In the genomic region with DNA sequence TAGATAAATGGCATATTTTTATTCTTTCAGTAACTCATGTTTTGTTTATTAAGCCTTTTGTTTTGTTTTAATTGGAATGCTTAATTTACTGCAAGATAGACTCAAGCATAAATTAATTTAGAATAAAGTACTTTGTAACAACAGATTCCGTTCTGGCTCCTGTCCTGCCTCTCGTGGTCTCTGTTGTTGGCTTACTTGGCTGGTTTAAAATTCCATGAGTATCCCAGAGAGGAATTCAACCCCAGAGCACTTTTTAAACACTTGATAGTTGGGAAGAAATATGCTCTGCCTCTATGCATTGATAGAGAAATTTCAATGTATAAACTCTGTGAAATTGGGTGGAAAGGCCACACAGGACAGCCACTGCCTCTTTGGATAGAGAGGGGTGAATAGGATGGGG, we compare ENCODE assay signal across 13 cellular contexts.
A peak's percentile ranks its signal among the peaks of the same experiment; 100 is the strongest.
DNase-seq lines count a peak whose midpoint lies in the region; FAIRE-seq and TF ChIP-seq lines count a peak whose summit lies in the region.
"Had no signal": no experiment of that assay in that cellular context is flagged by ENCODE, and none has a peak within 500 bp of the region (broad histone marks: within the 10 kb centered on the region; RNA-seq: fewer than 3 reads in every experiment).

No MANE protein-coding gene starts in this region.

- dilution Hi-C loops in endothelial cell of umbilical vein (cut with MboI; ENCODE audit: extremely low pct_ligation_motif_present, low sequenced_read_pairs), result no loop called here

- no peak overlapping the region for H3K4me3 Mint-ChIP-seq in activated naive CD4-positive, alpha-beta T cell treated with anti-CD3 and anti-CD28 coated beads for 36 hours
- H3K4me3 Mint-ChIP-seq: stimulated activated naive CD8-positive, alpha-beta T cell treated with anti-CD3 and anti-CD28 coated beads, Interleukin-15, Interleukin-2, amounts not matched to agents 100 ng/mL and 50 ng/mL, for 24 hours had no signal

- H3K27ac Mint-ChIP-seq in activated naive CD4-positive, alpha-beta T cell treated with anti-CD3 and anti-CD28 coated beads for 36 hours, result no peak overlapping the region
- H3K27ac Mint-ChIP-seq: activated T-helper 2 cell treated with anti-CD3 and anti-CD28 coated beads, Interferon-gamma antibody, Interleukin-2, Interleukin-4, amounts not matched to agents 10 μg/mL and 5 μg/mL and 100 μg/mL, durations not matched to agents 14 hours and 24 hours and 36 hours; stimulated activated naive CD8-positive, alpha-beta T cell treated with anti-CD3 and anti-CD28 coated beads, Interleukin-15, Interleukin-2, amounts not matched to agents 100 ng/mL and 50 ng/mL, for 24 hours had no signal

- WGBS in transverse colon (ENCODE audit: low coverage in 1 of 2), 2 donors, result 63 to 70% methylated on average over 2 of the region's 2 CpGs

- TF ChIP-seq POLR2A in endothelial cell of umbilical vein (IDR thresholded peaks at IDR 0.05; ENCODE audit: low read depth, low read length) (no peak), transverse colon (IDR thresholded peaks at IDR 0.05) (no peak)

- no peaks in the 10 kb centered on the region for H3K4me1 Mint-ChIP-seq in activated naive CD4-positive, alpha-beta T cell treated with anti-CD3 and anti-CD28 coated beads for 36 hours (ENCODE audit: low read depth)

- H3K4me2 ChIP-seq in endothelial cell of umbilical vein (ENCODE audit: insufficient read depth, low read length), result no peak overlapping the region

- H2AFZ ChIP-seq in endothelial cell of umbilical vein (ENCODE audit: low read depth, low read length), result no peak overlapping the region

- TF ChIP-seq EP300 in transverse colon (IDR thresholded peaks at IDR 0.05; ENCODE audit: low read depth), result no peak

- DNase-seq in RCC 7860 (ENCODE audit: low spot score), result no peak
- DNase-seq in endothelial cell of umbilical vein (ENCODE audit: low read depth, low spot score), result no peak
- peak; percentile 72 for DNase-seq in myocyte (ENCODE audit: low read depth)
- no peak for DNase-seq in transverse colon
- no peak for DNase-seq in activated naive CD4-positive, alpha-beta T cell treated with anti-CD3 and anti-CD28 coated beads for 36 hours
- no peak for DNase-seq in DMS53 (lab: John Stamatoyannopoulos, UW)
- no peak for DNase-seq in NCI-H748 treated with DMSO at 0.1 percent for 48 hours (lab: John Stamatoyannopoulos, UW)
- DNase-seq: activated CD4-positive, alpha-beta T cell treated with anti-CD3 and anti-CD28 coated beads, Interleukin-2, amount 50 U/mL, for 48 hours; NCI-H1048; NCI-H345; PC-3 had no signal

- H3K27ac ChIP-seq in endothelial cell of umbilical vein (ENCODE audit: insufficient read depth, low read depth, low read length) (no peak overlapping the region), transverse colon (peak overlapping the region; percentile 42 to 74 (median 58))

- intact Hi-C loops in endothelial cell of umbilical vein (cut with micrococcal nuclease), result no loop called here
- intact Hi-C loops in transverse colon (cut with DNase I; ENCODE audit: low total_unique reads), result no loop called here
- intact Hi-C loops in activated naive CD4-positive, alpha-beta T cell treated with anti-CD3 and anti-CD28 coated beads for 36 hours (cut with micrococcal nuclease), result no loop called here

- FAIRE-seq in RCC 7860 (lab: Jason Lieb, UNC) (peak; percentile 22), endothelial cell of umbilical vein (lab: Jason Lieb, UNC) (peak; percentile 4)

- no peaks in the 10 kb centered on the region for H3K4me1 ChIP-seq in endothelial cell of umbilical vein (ENCODE audit: control insufficient read depth, extremely low read depth, insufficient read depth, low read length)
- peaks cover 0 to 33% (median 16%) of the 10 kb centered on the region in 4 donors for H3K4me1 ChIP-seq in transverse colon

- H3K4me3 ChIP-seq in endothelial cell of umbilical vein (replicated peaks in 1 of 3; ENCODE audit: insufficient read depth in 1 of 3, low read depth in 1 of 3, low read length in 3 of 3) (no peak overlapping the region), transverse colon (no peak overlapping the region)

- H3K36me3 Mint-ChIP-seq in activated naive CD4-positive, alpha-beta T cell treated with anti-CD3 and anti-CD28 coated beads for 36 hours (ENCODE audit: low read depth), result no peaks in the 10 kb centered on the region

- H3K9me1 ChIP-seq in endothelial cell of umbilical vein (replicated peaks; ENCODE audit: control insufficient read depth, extremely low read depth, insufficient read depth, low read length), result no peaks in the 10 kb centered on the region

- H3K27me3 Mint-ChIP-seq in activated naive CD4-positive, alpha-beta T cell treated with anti-CD3 and anti-CD28 coated beads for 36 hours (ENCODE audit: low read depth), result no peaks in the 10 kb centered on the region
- H3K27me3 Mint-ChIP-seq: stimulated activated naive CD8-positive, alpha-beta T cell treated with anti-CD3 and anti-CD28 coated beads, Interleukin-15, Interleukin-2, amounts not matched to agents 100 ng/mL and 50 ng/mL, for 24 hours had no signal

- POLR2A ChIA-PET in endothelial cell of umbilical vein (lab: Charles Lee), result no interaction called here

- TF ChIP-seq CTCF in endothelial cell of umbilical vein (IDR thresholded peaks at IDR 0.05; ENCODE audit: extremely low read depth in 1 of 2, insufficient read depth in 1 of 2, low read depth in 1 of 2, low read length in 2 of 2), result no peak
- no peak for TF ChIP-seq CTCF in transverse colon (IDR thresholded peaks at IDR 0.05)

- CTCF ChIA-PET in endothelial cell of umbilical vein (lab: Charles Lee), result no interaction called here
- CTCF ChIA-PET in activated naive CD4-positive, alpha-beta T cell treated with anti-CD3 and anti-CD28 coated beads for 36 hours (lab: Charles Lee), result no interaction called here

- H3K9ac ChIP-seq in endothelial cell of umbilical vein (replicated peaks; ENCODE audit: extremely low read depth, insufficient read depth, low read length), result no peak overlapping the region

- H3K27me3 ChIP-seq in endothelial cell of umbilical vein (ENCODE audit: control insufficient read depth in 2 of 2, insufficient read depth in 2 of 2, low read length in 2 of 2) (no peaks in the 10 kb centered on the region), transverse colon (no peaks in the 10 kb centered on the region)

- H3K9me3 ChIP-seq in endothelial cell of umbilical vein (replicated peaks; ENCODE audit: control insufficient read depth, insufficient read depth, low read length) (no peaks in the 10 kb centered on the region), transverse colon (no peaks in the 10 kb centered on the region)

- H3K36me3 ChIP-seq in endothelial cell of umbilical vein (ENCODE audit: control insufficient read depth in 2 of 2, extremely low read depth in 1 of 2, insufficient read depth in 2 of 2, low read length in 2 of 2) (peaks cover 12 to 13% of the 10 kb centered on the region in 2 experiments), transverse colon (no peaks in the 10 kb centered on the region)

- no peaks in the 10 kb centered on the region for H3K9me3 Mint-ChIP-seq in activated naive CD4-positive, alpha-beta T cell treated with anti-CD3 and anti-CD28 coated beads for 36 hours
- H3K9me3 Mint-ChIP-seq: activated T-helper 2 cell treated with anti-CD3 and anti-CD28 coated beads, Interferon-gamma antibody, Interleukin-2, Interleukin-4, amounts not matched to agents 10 μg/mL and 5 μg/mL and 100 μg/mL, durations not matched to agents 14 hours and 24 hours and 36 hours had no signal

- no TSS peak for BruUV-seq in endothelial cell of umbilical vein (replicated peaks; lab: Mats Ljungman, UMichigan)

- no peaks in the 10 kb centered on the region for H4K20me1 ChIP-seq in endothelial cell of umbilical vein (replicated peaks; ENCODE audit: control insufficient read depth, extremely low read depth, insufficient read depth, low read length)

- no peaks in the 10 kb centered on the region for H3K79me2 ChIP-seq in endothelial cell of umbilical vein (ENCODE audit: control insufficient read depth, insufficient read depth, low read length)

- in situ Hi-C loops in transverse colon (cut with MboI; ENCODE audit: low pct_ligation_motif_present in 1 of 4, low pct_unique_long_range_greater_than_20kb in 1 of 4, low sequenced_read_pairs in 3 of 4), result no loop called here

TF ChIP-seq in endothelial cell of umbilical vein, 7 proteins besides CTCF, POLR2A, EP300 and RAD21:
- no peak for TF ChIP-seq MYC (IDR thresholded peaks at IDR 0.05; ENCODE audit: low read depth, low read length)
- TF ChIP-seq, protein P1, sequence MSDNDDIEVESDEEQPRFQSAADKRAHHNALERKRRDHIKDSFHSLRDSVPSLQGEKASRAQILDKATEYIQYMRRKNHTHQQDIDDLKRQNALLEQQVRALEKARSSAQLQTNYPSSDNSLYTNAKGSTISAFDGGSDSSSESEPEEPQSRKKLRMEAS (IDR thresholded peaks at IDR 0.05; ENCODE audit: insufficient read depth, insufficient read length), result no peak
- TF ChIP-seq FOS (IDR thresholded peaks at IDR 0.05; ENCODE audit: borderline replicate concordance, insufficient read depth, low read length), result no peak
TF ChIP-seq in endothelial cell of umbilical vein: peak in this region for 0.
